ENCODE assay signal across 1 cellular context in the genomic region with DNA sequence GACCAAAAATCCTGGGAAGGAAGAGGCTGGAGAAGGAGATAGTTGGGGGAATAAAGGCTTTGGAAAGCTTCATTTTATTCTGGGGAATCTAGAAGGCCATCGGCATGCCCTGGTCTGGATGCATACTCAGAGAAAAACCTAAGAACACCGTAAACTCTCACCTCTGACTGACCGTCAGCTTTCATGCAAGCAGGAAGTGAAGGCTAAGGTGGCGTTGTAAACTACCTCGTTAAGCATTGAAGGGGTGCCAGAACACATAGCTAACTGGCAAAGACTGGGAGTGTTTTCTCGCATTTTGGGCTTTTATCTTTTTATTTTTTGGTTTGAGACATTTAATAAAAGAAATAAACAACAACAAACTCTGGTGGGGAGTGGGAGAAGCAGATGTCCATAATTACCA.
TF ChIP-seq lines count a peak whose summit lies in the region.

No MANE protein-coding gene starts in this region.

TF ChIP-seq in H1, 55 proteins besides CTCF, POLR2A, EP300 and RAD21:
- TF ChIP-seq RFX5 (IDR thresholded peaks at IDR 0.05; ENCODE audit: borderline replicate concordance, low read depth, low read length): no peak
- no peak for TF ChIP-seq CTBP2 (IDR thresholded peaks at IDR 0.05; ENCODE audit: borderline replicate concordance, insufficient read depth, insufficient read length, low read length)
- no peak for TF ChIP-seq CBX8 (IDR thresholded peaks at IDR 0.05; ENCODE audit: borderline replicate concordance, low read depth, low read length)
- no peak for TF ChIP-seq JUN (IDR thresholded peaks at IDR 0.05; ENCODE audit: low read depth, low read length)
- no peak for TF ChIP-seq SUZ12 (IDR thresholded peaks at IDR 0.05; ENCODE audit: low read length)
- no peak for TF ChIP-seq KDM4A (IDR thresholded peaks at IDR 0.05; ENCODE audit: low read depth, low read length, severe bottlenecking)
- TF ChIP-seq BCL11A (IDR thresholded peaks at IDR 0.05; ENCODE audit: low read depth in 2 of 2, low read length in 2 of 2): no peak
- TF ChIP-seq JUND (IDR thresholded peaks at IDR 0.05; ENCODE audit: low read length): no peak
- no peak for TF ChIP-seq YY1 (IDR thresholded peaks at IDR 0.05; ENCODE audit: low read depth, low read length)
- TF ChIP-seq, protein P1, sequence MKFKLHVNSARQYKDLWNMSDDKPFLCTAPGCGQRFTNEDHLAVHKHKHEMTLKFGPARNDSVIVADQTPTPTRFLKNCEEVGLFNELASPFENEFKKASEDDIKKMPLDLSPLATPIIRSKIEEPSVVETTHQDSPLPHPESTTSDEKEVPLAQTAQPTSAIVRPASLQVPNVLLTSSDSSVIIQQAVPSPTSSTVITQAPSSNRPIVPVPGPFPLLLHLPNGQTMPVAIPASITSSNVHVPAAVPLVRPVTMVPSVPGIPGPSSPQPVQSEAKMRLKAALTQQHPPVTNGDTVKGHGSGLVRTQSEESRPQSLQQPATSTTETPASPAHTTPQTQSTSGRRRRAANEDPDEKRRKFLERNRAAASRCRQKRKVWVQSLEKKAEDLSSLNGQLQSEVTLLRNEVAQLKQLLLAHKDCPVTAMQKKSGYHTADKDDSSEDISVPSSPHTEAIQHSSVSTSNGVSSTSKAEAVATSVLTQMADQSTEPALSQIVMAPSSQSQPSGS (IDR thresholded peaks at IDR 0.05; ENCODE audit: low read length): no peak
TF ChIP-seq in H1: peak in this region for 0.
